12 cellular contexts compared by ENCODE assay signal in genomic region chr13:100630564-100630963, GRCh38. TPM values are rescaled to one million over a fixed set of nuclear protein-coding genes. Genes with fewer than 3 reads are reported as not detected.
DNase-seq lines count a peak whose midpoint lies in the region.
"Had no signal": no experiment of that assay in that cellular context is flagged by ENCODE, and none has a peak within 500 bp of the region (broad histone marks: within the 10 kb centered on the region; RNA-seq: fewer than 3 reads in every experiment).

No MANE protein-coding gene starts in this region.

- DNase-seq in NCI-H748 treated with DMSO at 0.1 percent for 48 hours (lab: John Stamatoyannopoulos, UW), result peak; percentile 96
- DNase-seq in globus pallidus (ENCODE audit: low spot score), result peak; percentile 78
- no peak for DNase-seq in trophoblast cell
- no peak for DNase-seq in NCI-H510A treated with DMSO at 0.1 percent for 48 hours (lab: John Stamatoyannopoulos, UW)
- DNase-seq in HUDEP-2 (lab: John Stamatoyannopoulos, UW; ENCODE audit: unreplicated experiment in 76 of 76), result no peak
- DNase-seq in HuH-7 (ENCODE audit: low spot score), result no peak
- no peak for DNase-seq in COLO668 (lab: John Stamatoyannopoulos, UW; ENCODE audit: unreplicated experiment)
- DNase-seq: activated CD4-positive, alpha-beta memory T cell treated with anti-CD3 and anti-CD28 coated beads for 36 hours; activated gamma-delta T cell treated with Interleukin-2 at 50 U/mL for 16 hours; KG1; naive B cell had no signal

- H3K4me3 ChIP-seq in HUES64 (ENCODE audit: low read length), result no peak overlapping the region
- no peak overlapping the region for H3K4me3 ChIP-seq in trophoblast cell (ENCODE audit: low read depth, low read length)

- H2BK120ac ChIP-seq in trophoblast cell (ENCODE audit: insufficient read depth, low read length, poor library complexity), result no peak overlapping the region

- H4K91ac ChIP-seq in trophoblast cell (ENCODE audit: low read depth, low read length), result no peak overlapping the region

- no peak overlapping the region for H3K14ac ChIP-seq in trophoblast cell (ENCODE audit: low read length)

- H3K27ac ChIP-seq in HUES64 (ENCODE audit: low read depth, low read length) (peak overlapping the region; percentile 22; the same call in 1 of the 2 replicates), trophoblast cell (ENCODE audit: low read depth, low read length) (peak overlapping the region; percentile 32)

- no peak overlapping the region for H3K4me2 ChIP-seq in trophoblast cell (ENCODE audit: low read length)

- no peak overlapping the region for H3K18ac ChIP-seq in trophoblast cell (ENCODE audit: low read length)

- no peaks in the 10 kb centered on the region for H3K79me2 ChIP-seq in trophoblast cell (ENCODE audit: control insufficient read depth, insufficient read depth, low read length, poor library complexity)

- H3K9ac ChIP-seq in HUES64 (ENCODE audit: low read depth, low read length), result no peak overlapping the region
- H3K9ac ChIP-seq in trophoblast cell (ENCODE audit: low read length), result no peak overlapping the region

- H3K27me3 ChIP-seq in HUES64 (ENCODE audit: insufficient read depth, low read length) (no peaks in the 10 kb centered on the region), trophoblast cell (ENCODE audit: insufficient read depth, low read length) (no peaks in the 10 kb centered on the region)

- H4K8ac ChIP-seq in trophoblast cell (ENCODE audit: low read depth, low read length), result no peak overlapping the region

- H2BK5ac ChIP-seq in trophoblast cell (ENCODE audit: low read depth, low read length, poor library complexity), result no peak overlapping the region

- H3K36me3 ChIP-seq in HUES64 (ENCODE audit: insufficient read depth, low read length), result peaks cover 79% of the 10 kb centered on the region
- peaks cover 20 to 27% of the 10 kb centered on the region in 2 experiments for H3K36me3 ChIP-seq in trophoblast cell (ENCODE audit: control insufficient read depth in 1 of 2, insufficient read depth in 2 of 2, low read length in 2 of 2)

- H3K79me1 ChIP-seq in trophoblast cell (ENCODE audit: low read length), result peaks cover 3% of the 10 kb centered on the region

- no peak overlapping the region for H4K12ac ChIP-seq in trophoblast cell (ENCODE audit: low read depth, low read length)

- 52% methylated on average over 8 of the region's 8 CpGs for WGBS in HUES64
- no CpG with 5 or more reads among the region's 8 CpGs for WGBS in trophoblast cell (ENCODE audit: extremely low coverage, insufficient coverage, insufficient read length)

- H2AK5ac ChIP-seq in trophoblast cell (ENCODE audit: low read length), result no peak overlapping the region

- no peak overlapping the region for H2BK12ac ChIP-seq in trophoblast cell (ENCODE audit: low read length)

- H3K9me3 ChIP-seq in HUES64 (ENCODE audit: insufficient read depth, low read depth, low read length) (no peaks in the 10 kb centered on the region), trophoblast cell (ENCODE audit: insufficient read depth, low read depth, low read length) (peaks cover 1% of the 10 kb centered on the region)

- H2AFZ ChIP-seq in trophoblast cell (ENCODE audit: insufficient read depth, low read length, poor library complexity), result no peak overlapping the region

- H3K23ac ChIP-seq in trophoblast cell (ENCODE audit: low read length), result no peak overlapping the region

- no peak overlapping the region for H3K4ac ChIP-seq in trophoblast cell (ENCODE audit: low read depth, low read length)

- peaks cover 21% of the 10 kb centered on the region for H3K4me1 ChIP-seq in HUES64 (ENCODE audit: insufficient read depth, low read length)
- peaks cover 0 to 4% of the 10 kb centered on the region in 2 experiments for H3K4me1 ChIP-seq in trophoblast cell (ENCODE audit: control insufficient read depth in 1 of 2, insufficient read depth in 2 of 2, low read length in 2 of 2)

RNA-seq across cellular contexts. Expression of gene GGACT, which starts 42.0 kb away (rescaled TPM):
- polyA plus RNA-seq in HUES64 (2013, experiment 1 of 2), result 1.1 TPM
- polyA plus RNA-seq in HUES64 (2013, experiment 2 of 2), result 2.1 TPM
- polyA plus RNA-seq in trophoblast cell (2013), result 4.1 and 4.6 TPM in 2 replicates

RNA-seq across cellular contexts. Expression of gene TMTC4, which starts 44.0 kb away (rescaled TPM):
- polyA plus RNA-seq in HUES64 (2013, experiment 1 of 2), result 22.6 TPM
- 33.0 TPM for polyA plus RNA-seq in HUES64 (2013, experiment 2 of 2)
- polyA plus RNA-seq in trophoblast cell (2013), result 19.7 and 21.4 TPM in 2 replicates

Comparison
In these comparisons a context has a peak if more than half of its experiments do, and no peak if none do; other contexts are left out.
1. DNase-seq: peak in NCI-H748 treated with DMSO at 0.1 percent for 48 hours (single experiment) and globus pallidus (single experiment); none in trophoblast cell (0 of 2), NCI-H510A treated with DMSO at 0.1 percent for 48 hours (single experiment), HUDEP-2 (0 of 76), HuH-7 (single experiment) and COLO668 (single experiment).